Comparison of ENCODE assay signal across 19 cellular contexts in genomic region chr20:48149887-48150286, GRCh38.
A peak's percentile ranks its signal among the peaks of the same experiment; 100 is the strongest.
DNase-seq lines count a peak whose midpoint lies in the region; TF ChIP-seq lines count a peak whose summit lies in the region.
"Had no signal": no experiment of that assay in that cellular context is flagged by ENCODE, and none has a peak within 500 bp of the region (broad histone marks: within the 10 kb centered on the region; RNA-seq: fewer than 3 reads in every experiment).

No MANE protein-coding gene starts in this region.

- H3K36me3 ChIP-seq in neural progenitor cell: no peaks in the 10 kb centered on the region
- H3K36me3 ChIP-seq: BE2C, MG63, Peyer's patch, SJCRH30 had no signal

- H3K9me3 ChIP-seq in neural progenitor cell (ENCODE audit: low read depth): no peaks in the 10 kb centered on the region
- H3K9me3 ChIP-seq: BE2C, MG63, Peyer's patch, SJCRH30 had no signal

- TF ChIP-seq CTCF in neural progenitor cell (IDR thresholded peaks at IDR 0.05): no peak

- H3K27ac ChIP-seq in neural progenitor cell: no peak overlapping the region
- H3K27ac ChIP-seq: Peyer's patch, SJCRH30 had no signal

- no peak overlapping the region for H3K4me3 ChIP-seq in neural progenitor cell
- H3K4me3 ChIP-seq: MG63, Peyer's patch, SJCRH30 had no signal

- no peaks in the 10 kb centered on the region for H4K20me1 ChIP-seq in neural progenitor cell (ENCODE audit: low read depth)

- no peak overlapping the region for H3K4me3 Mint-ChIP-seq in neural progenitor cell

- DNase-seq in DMS153 treated with DMSO at 0.1 percent for 48 hours (lab: John Stamatoyannopoulos, UW; ENCODE audit: unreplicated experiment) (peak; percentile 26), HEK293T (ENCODE audit: extremely low spot score) (peak; percentile 59), NCI-H82 treated with DMSO at 0.1 percent for 48 hours (lab: John Stamatoyannopoulos, UW; ENCODE audit: unreplicated experiment) (peak; percentile 85), neural progenitor cell (ENCODE audit: low spot score) (peak; percentile 24), NCI-H226 (no peak), NCI-H2107 treated with DMSO at 0.1 percent for 48 hours (lab: John Stamatoyannopoulos, UW; ENCODE audit: unreplicated experiment) (no peak), T-helper 2 cell (no peak)
- DNase-seq in activated naive CD4-positive, alpha-beta T cell treated with anti-CD3 and anti-CD28 coated beads, Interleukin-2, amount 50 U/mL, for 16 hours: no peak
- DNase-seq: BE2C, GF-D8, MG63, NCI-H1436 treated with DMSO at 0.1 percent for 48 hours, NCI-H1930, NCI-H2171, NCI-H446 treated with DMSO at 0.1 percent for 48 hours, NCI-H748 treated with DMSO at 0.1 percent for 48 hours, Peyer's patch, SJCRH30, T-helper 1 cell had no signal

- H3K9ac ChIP-seq in neural progenitor cell: no peak overlapping the region

- CTCF ChIA-PET in HEK293T (lab: Yijun Ruan, JAX): no interaction called here

- peaks cover 2% of the 10 kb centered on the region for H3K9me3 Mint-ChIP-seq in neural progenitor cell

- no peaks in the 10 kb centered on the region for H3K36me3 Mint-ChIP-seq in neural progenitor cell

- H3K4me1 Mint-ChIP-seq in neural progenitor cell: peaks cover 39% of the 10 kb centered on the region

- H3K27me3 ChIP-seq in neural progenitor cell: no peaks in the 10 kb centered on the region
- H3K27me3 ChIP-seq: BE2C, MG63, Peyer's patch had no signal

- peaks cover 30% of the 10 kb centered on the region for H3K4me1 ChIP-seq in neural progenitor cell
- H3K4me1 ChIP-seq: BE2C, Peyer's patch had no signal

- H3K27ac Mint-ChIP-seq in neural progenitor cell: peak overlapping the region; percentile 36

- peaks cover 17% of the 10 kb centered on the region for H3K27me3 Mint-ChIP-seq in neural progenitor cell (ENCODE audit: insufficient read depth, low read depth)

- H3F3A ChIP-seq in neural progenitor cell (ENCODE audit: low read depth): peaks cover 6% of the 10 kb centered on the region

- POLR2A ChIA-PET in HEK293T (lab: Yijun Ruan, JAX): no interaction called here

- no peak overlapping the region for H3K4me2 ChIP-seq in neural progenitor cell

- no peaks in the 10 kb centered on the region for H3K79me2 ChIP-seq in neural progenitor cell (ENCODE audit: low read depth)

- H2AFZ ChIP-seq in neural progenitor cell (replicated peaks): no peak overlapping the region

TF ChIP-seq in HEK293T, 16 proteins besides CTCF, POLR2A, EP300 and RAD21:
- TF ChIP-seq FOXM1 (IDR thresholded peaks at IDR 0.05; ENCODE audit: borderline replicate concordance) (no peak), NFRKB (IDR thresholded peaks at IDR 0.05) (no peak), LEF1 (IDR thresholded peaks at IDR 0.05; ENCODE audit: borderline replicate concordance) (peak; percentile 15; the same call in 1 of the 2 replicates), PKNOX1 (IDR thresholded peaks at IDR 0.05) (peak; percentile 96), CTBP1 (IDR thresholded peaks at IDR 0.05; ENCODE audit: borderline replicate concordance) (peak; percentile 83; the same call in 1 of the 2 replicates), TARDBP (IDR thresholded peaks at IDR 0.05) (no peak)

Comparison
In these comparisons a context has a peak if more than half of its experiments do, and no peak if none do; other contexts are left out.
1. DNase-seq: peak in DMS153 treated with DMSO at 0.1 percent for 48 hours (single experiment), HEK293T (single experiment), NCI-H82 treated with DMSO at 0.1 percent for 48 hours (single experiment) and neural progenitor cell (single experiment); none in NCI-H226 (single experiment), activated naive CD4-positive, alpha-beta T cell treated with anti-CD3 and anti-CD28 coated beads, Interleukin-2, amount 50 U/mL, for 16 hours (single experiment), NCI-H2107 treated with DMSO at 0.1 percent for 48 hours (single experiment) and T-helper 2 cell (0 of 5).